Comparison of ENCODE assay signal across 12 cellular contexts in genomic region chr10:75971402-75972211, GRCh38.
DNase-seq lines count a peak whose midpoint lies in the region; ATAC-seq and TF ChIP-seq lines count a peak whose summit lies in the region.
"Had no signal": no experiment of that assay in that cellular context is flagged by ENCODE, and none has a peak within 500 bp of the region (broad histone marks: within the 10 kb centered on the region; RNA-seq: fewer than 3 reads in every experiment).

No MANE protein-coding gene starts in this region.

- ATAC-seq in thoracic aorta (ENCODE audit: insufficient number of reproducible peaks, low FRiP score, low read depth) (no peak), GM21717 (IDR thresholded peaks at IDR 0.05; ENCODE audit: unreplicated experiment) (no peak)
- ATAC-seq: activated CD8-positive, alpha-beta memory T cell treated with anti-CD3 and anti-CD28 coated beads, Interleukin-2, amount 10 ng/mL, durations not matched to agents 7 days and 5 days had no signal

- DNase-seq in DMS79 treated with DMSO at 0.1 percent for 48 hours (lab: John Stamatoyannopoulos, UW) (peak; percentile 23), DMS79 (lab: John Stamatoyannopoulos, UW) (no peak), astrocyte of the cerebellum (ENCODE audit: low read depth) (peak; percentile 92), iris pigment epithelial cell (ENCODE audit: low read depth) (peak; percentile 38), thoracic aorta (ENCODE audit: low spot score) (no peak), T-helper 2 cell (no peak), occipital lobe (lab: John Stamatoyannopoulos, UW) (no peak)
- DNase-seq: activated CD8-positive, alpha-beta memory T cell treated with anti-CD3 and anti-CD28 coated beads, Interleukin-2, amount 10 ng/mL, durations not matched to agents 7 days and 5 days; amniotic stem cell; GOT3; stimulated activated naive CD4-positive, alpha-beta T cell had no signal

- peak overlapping the region; percentile 6 to 9 for H3K27ac ChIP-seq in thoracic aorta

- no peaks in the 10 kb centered on the region for H3K36me3 ChIP-seq in thoracic aorta

- peaks cover 7 to 16% of the 10 kb centered on the region in 2 donors for H3K4me1 ChIP-seq in thoracic aorta (ENCODE audit: control insufficient read depth in 1 of 2, low read depth in 2 of 2)

- H3K27me3 ChIP-seq in thoracic aorta (replicated peaks; ENCODE audit: insufficient read depth), result no peaks in the 10 kb centered on the region

- no peak for TF ChIP-seq CTCF in astrocyte of the cerebellum (IDR thresholded peaks at IDR 0.05; ENCODE audit: low read depth, low read length, missing control alignments)
- TF ChIP-seq CTCF in thoracic aorta (IDR thresholded peaks at IDR 0.05), result no peak

- in situ Hi-C loops in astrocyte of the cerebellum (cut with HindIII; ENCODE audit: low sequenced_read_pairs), result no loop called here

- H3K9me3 ChIP-seq in thoracic aorta, result no peaks in the 10 kb centered on the region

- H3K4me3 ChIP-seq in astrocyte of the cerebellum (ENCODE audit: low read depth, low read length), result no peak overlapping the region
- no peak overlapping the region for H3K4me3 ChIP-seq in thoracic aorta

Comparison
In these comparisons a context has a peak if more than half of its experiments do, and no peak if none do; other contexts are left out.
1. DNase-seq: peak in DMS79 treated with DMSO at 0.1 percent for 48 hours (single experiment), astrocyte of the cerebellum (single experiment) and iris pigment epithelial cell (single experiment); none in DMS79 (single experiment), thoracic aorta (single experiment), T-helper 2 cell (0 of 5) and occipital lobe (single experiment).